ENCODE assay signal across 8 cellular contexts in the genomic region with DNA sequence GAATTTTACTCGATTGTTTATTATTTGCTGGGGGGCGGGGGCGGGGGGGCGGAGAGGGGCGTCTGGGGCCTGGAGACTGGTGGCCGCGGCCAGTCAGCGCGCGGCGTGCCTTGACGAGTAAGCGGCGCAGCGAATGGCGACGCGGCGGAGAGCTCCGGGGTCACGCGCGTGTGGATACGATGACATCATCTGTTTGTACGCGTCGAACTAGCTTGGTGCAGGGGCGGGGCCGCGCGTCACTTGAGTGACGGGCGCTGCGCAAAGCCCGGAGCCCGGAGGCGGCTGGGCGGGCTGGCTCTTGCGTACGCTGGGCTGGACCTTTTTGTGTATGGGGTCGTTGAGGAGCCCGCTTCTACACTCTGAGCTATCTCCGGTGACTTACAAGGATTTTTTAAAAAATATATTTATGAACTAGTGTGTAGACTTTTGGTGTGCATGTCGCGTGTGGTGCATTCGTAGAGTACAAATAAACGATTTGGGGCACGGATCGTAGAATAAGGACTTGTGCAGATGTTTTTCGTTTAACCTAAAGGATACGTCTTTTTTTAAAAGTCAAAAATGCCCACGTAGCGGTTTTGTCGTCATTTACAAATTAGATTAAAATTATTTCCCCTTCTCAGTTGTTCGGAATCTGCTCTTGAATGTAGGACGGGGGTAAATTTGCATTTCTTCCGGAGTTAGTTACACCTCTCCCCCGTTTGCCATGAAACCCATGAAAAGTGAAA. TPM values are rescaled to one million over a fixed set of nuclear protein-coding genes. Genes with fewer than 3 reads are reported as not detected.
DNase-seq lines count a peak whose midpoint lies in the region; ATAC-seq and TF ChIP-seq lines count a peak whose summit lies in the region.

No MANE protein-coding gene starts in this region.

- H4K20me1 ChIP-seq in KMS-11 (ENCODE audit: insufficient read depth), result no peaks in the 10 kb centered on the region

- H3K9ac ChIP-seq in KMS-11 (peak overlapping the region; percentile 65), muscle layer of colon (ENCODE audit: low read length) (peak overlapping the region; percentile 93)

- peaks cover 24% of the 10 kb centered on the region for H3K4me1 Mint-ChIP-seq in activated T-cell treated with anti-CD3 and anti-CD28 coated beads, Interleukin-2, amount 50 U/mL, for 72 hours (ENCODE audit: low read depth)

- H3K9me3 ChIP-seq in muscle layer of colon (ENCODE audit: low read length), result no peaks in the 10 kb centered on the region

- ATAC-seq in GM21737 (IDR thresholded peaks at IDR 0.05; ENCODE audit: unreplicated experiment) (peak; percentile 62), esophagus mucosa (peak; percentile 80)
- ATAC-seq in activated T-cell treated with anti-CD3 and anti-CD28 coated beads, Interleukin-2, amount 50 U/mL, for 72 hours (replicated peaks in 1 of 2), result peak; percentile 73 to 76

- peaks cover 22% of the 10 kb centered on the region for H3K79me2 ChIP-seq in KMS-11 (ENCODE audit: insufficient read depth, low read depth)

- H3K4me1 ChIP-seq in KMS-11 (ENCODE audit: low read depth, poor library complexity, severe bottlenecking), result peaks cover 7% of the 10 kb centered on the region
- peaks cover 29% of the 10 kb centered on the region for H3K4me1 ChIP-seq in muscle layer of colon (ENCODE audit: insufficient read depth, low read length)

- DNase-seq in DMS 273 treated with DMSO at 0.1 percent for 48 hours (lab: John Stamatoyannopoulos, UW), result peak; percentile 97
- DNase-seq in activated T-cell treated with anti-CD3 and anti-CD28 coated beads, Interleukin-2, amount 50 U/mL, for 72 hours, result peak; percentile 96 to 97
- DNase-seq in stimulated activated CD8-positive, alpha-beta memory T cell treated with anti-CD3 and anti-CD28 coated beads, Interleukin-4, amount 100 ng/mL, for 48 hours, result peak; percentile 95

- peak overlapping the region; percentile 88 to 94 for H3K4me3 Mint-ChIP-seq in activated T-cell treated with anti-CD3 and anti-CD28 coated beads, Interleukin-2, amount 50 U/mL, for 72 hours

- peaks cover 5 to 10% of the 10 kb centered on the region in 2 donors for H3K36me3 Mint-ChIP-seq in activated T-cell treated with anti-CD3 and anti-CD28 coated beads, Interleukin-2, amount 50 U/mL, for 72 hours (ENCODE audit: insufficient read depth in 2 of 2)

- H3K27ac Mint-ChIP-seq in activated T-cell treated with anti-CD3 and anti-CD28 coated beads, Interleukin-2, amount 50 U/mL, for 72 hours, result peak overlapping the region; percentile 93

- no peak overlapping the region for H3K4me3 ChIP-seq in KMS-11 (IDR thresholded peaks at IDR 0.05; ENCODE audit: insufficient read depth, low read depth, low read length)
- H3K4me3 ChIP-seq in muscle layer of colon (ENCODE audit: low read depth in 1 of 2, low read length in 2 of 2), result peak overlapping the region; percentile 60 to 98

- no peaks in the 10 kb centered on the region for H3K36me3 ChIP-seq in KMS-11 (ENCODE audit: insufficient read depth)
- H3K36me3 ChIP-seq in muscle layer of colon (ENCODE audit: insufficient read depth, low read length), result no peaks in the 10 kb centered on the region

- H3K4me2 ChIP-seq in KMS-11, result peak overlapping the region; percentile 23

- H3K27me3 ChIP-seq in KMS-11 (ENCODE audit: insufficient read depth, low read depth), result no peaks in the 10 kb centered on the region
- H3K27me3 ChIP-seq in muscle layer of colon (ENCODE audit: control insufficient read depth in 1 of 2, insufficient read depth in 2 of 2, low read length in 2 of 2), result no peaks in the 10 kb centered on the region

- peak overlapping the region; percentile 75 for H3K27ac ChIP-seq in KMS-11
- H3K27ac ChIP-seq in muscle layer of colon (ENCODE audit: low read depth, low read length), result peak overlapping the region; percentile 100

- peak overlapping the region; percentile 20; the same call in 1 of the 2 replicates for H2AFZ ChIP-seq in KMS-11 (ENCODE audit: low read depth)

- no peak for TF ChIP-seq CTCF in KMS-11 (conservative IDR thresholded peaks at IDR 0.05; ENCODE audit: low read depth, low read length)

- H3K9me3 Mint-ChIP-seq in activated T-cell treated with anti-CD3 and anti-CD28 coated beads, Interleukin-2, amount 50 U/mL, for 72 hours, result no peaks in the 10 kb centered on the region

- peaks cover 26% of the 10 kb centered on the region for H3K27me3 Mint-ChIP-seq in activated T-cell treated with anti-CD3 and anti-CD28 coated beads, Interleukin-2, amount 50 U/mL, for 72 hours (ENCODE audit: low read depth)

TF ChIP-seq in PFSK-1, 5 proteins besides CTCF, POLR2A, EP300 and RAD21:
- peak; percentile 99 for TF ChIP-seq FOXP2 (optimal IDR thresholded peaks at IDR 0.05; ENCODE audit: borderline replicate concordance, extremely low read depth, extremely low read length, insufficient read depth)
- no peak for TF ChIP-seq TAF1 (IDR thresholded peaks at IDR 0.05; ENCODE audit: borderline replicate concordance, insufficient read depth, low read length)
- TF ChIP-seq, protein P1, sequence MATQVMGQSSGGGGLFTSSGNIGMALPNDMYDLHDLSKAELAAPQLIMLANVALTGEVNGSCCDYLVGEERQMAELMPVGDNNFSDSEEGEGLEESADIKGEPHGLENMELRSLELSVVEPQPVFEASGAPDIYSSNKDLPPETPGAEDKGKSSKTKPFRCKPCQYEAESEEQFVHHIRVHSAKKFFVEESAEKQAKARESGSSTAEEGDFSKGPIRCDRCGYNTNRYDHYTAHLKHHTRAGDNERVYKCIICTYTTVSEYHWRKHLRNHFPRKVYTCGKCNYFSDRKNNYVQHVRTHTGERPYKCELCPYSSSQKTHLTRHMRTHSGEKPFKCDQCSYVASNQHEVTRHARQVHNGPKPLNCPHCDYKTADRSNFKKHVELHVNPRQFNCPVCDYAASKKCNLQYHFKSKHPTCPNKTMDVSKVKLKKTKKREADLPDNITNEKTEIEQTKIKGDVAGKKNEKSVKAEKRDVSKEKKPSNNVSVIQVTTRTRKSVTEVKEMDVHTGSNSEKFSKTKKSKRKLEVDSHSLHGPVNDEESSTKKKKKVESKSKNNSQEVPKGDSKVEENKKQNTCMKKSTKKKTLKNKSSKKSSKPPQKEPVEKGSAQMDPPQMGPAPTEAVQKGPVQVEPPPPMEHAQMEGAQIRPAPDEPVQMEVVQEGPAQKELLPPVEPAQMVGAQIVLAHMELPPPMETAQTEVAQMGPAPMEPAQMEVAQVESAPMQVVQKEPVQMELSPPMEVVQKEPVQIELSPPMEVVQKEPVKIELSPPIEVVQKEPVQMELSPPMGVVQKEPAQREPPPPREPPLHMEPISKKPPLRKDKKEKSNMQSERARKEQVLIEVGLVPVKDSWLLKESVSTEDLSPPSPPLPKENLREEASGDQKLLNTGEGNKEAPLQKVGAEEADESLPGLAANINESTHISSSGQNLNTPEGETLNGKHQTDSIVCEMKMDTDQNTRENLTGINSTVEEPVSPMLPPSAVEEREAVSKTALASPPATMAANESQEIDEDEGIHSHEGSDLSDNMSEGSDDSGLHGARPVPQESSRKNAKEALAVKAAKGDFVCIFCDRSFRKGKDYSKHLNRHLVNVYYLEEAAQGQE (IDR thresholded peaks at IDR 0.05; ENCODE audit: insufficient read depth in 1 of 2, low read depth in 2 of 2, low read length in 2 of 2), result no peak; a peak in 1 of 4 replicates
- TF ChIP-seq SIN3A (IDR thresholded peaks at IDR 0.05; ENCODE audit: borderline replicate concordance, insufficient read depth, low read length), result peak; percentile 89
- TF ChIP-seq POLR2AphosphoS5 (IDR thresholded peaks at IDR 0.05; ENCODE audit: low read depth, low read length), result no peak

RNA-seq across cellular contexts. Expression of a gene that starts 2.2 kb away (rescaled TPM):
- 10.4 TPM for polyA plus RNA-seq in PFSK-1 (2012; ENCODE audit: insufficient read length, low read depth)
- 10 to 100 TPM in 1 of 2 donors, 1 to 10 TPM in 1; 7.1 to 10.0 TPM for total RNA-seq in activated T-cell treated with anti-CD3 and anti-CD28 coated beads, Interleukin-2, amount 50 U/mL, for 72 hours
- total RNA-seq in esophagus mucosa, result 29.3 TPM
